In the genomic region with DNA sequence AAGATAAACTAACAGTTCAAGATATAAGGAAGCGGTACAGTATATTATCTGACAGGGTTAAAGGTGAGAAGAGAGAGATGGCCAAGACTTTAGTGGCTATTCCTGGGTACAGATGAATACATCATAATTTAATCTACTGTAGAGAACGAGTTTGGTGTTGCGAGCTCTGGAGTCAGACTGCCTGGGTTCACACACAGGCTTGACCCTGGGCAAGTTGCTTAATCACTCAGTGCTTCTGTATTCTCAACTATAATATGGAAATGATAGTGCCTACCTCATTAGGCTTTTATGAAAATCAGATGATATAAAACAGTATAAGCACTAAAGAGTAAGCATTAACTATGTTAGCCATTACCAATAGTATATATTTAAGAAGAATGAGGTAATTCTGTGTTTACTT, we compare ENCODE assay signal across 21 cellular contexts. TPM values are rescaled to one million over a fixed set of nuclear protein-coding genes. Genes with fewer than 3 reads are reported as not detected.
DNase-seq lines count a peak whose midpoint lies in the region; ATAC-seq, FAIRE-seq and TF ChIP-seq lines count a peak whose summit lies in the region.
"Had no signal": no experiment of that assay in that cellular context is flagged by ENCODE, and none has a peak within 500 bp of the region (broad histone marks: within the 10 kb centered on the region; RNA-seq: fewer than 3 reads in every experiment).

No MANE protein-coding gene starts in this region.

- no peak overlapping the region for H3K4me3 Mint-ChIP-seq in WTC11
- H3K4me3 Mint-ChIP-seq in neural crest cell: peak overlapping the region; percentile 82
- H3K4me3 Mint-ChIP-seq: activated naive CD8-positive, alpha-beta T cell treated with anti-CD3 and anti-CD28 coated beads, Interleukin-2, amount 10 ng/mL, durations not matched to agents 7 days and 5 days had no signal

- H4K20me1 ChIP-seq in BLaER1: no peaks in the 10 kb centered on the region

- no peaks in the 10 kb centered on the region for H3K9me3 Mint-ChIP-seq in WTC11
- H3K9me3 Mint-ChIP-seq in neural crest cell: no peaks in the 10 kb centered on the region
- H3K9me3 Mint-ChIP-seq: activated naive CD8-positive, alpha-beta T cell treated with anti-CD3 and anti-CD28 coated beads, Interleukin-2, amount 10 ng/mL, durations not matched to agents 7 days and 5 days; activated T-helper 2 cell treated with anti-CD3 and anti-CD28 coated beads, Interferon-gamma antibody, Interleukin-2, Interleukin-4, amounts not matched to agents 10 μg/mL and 5 μg/mL and 100 μg/mL, durations not matched to agents 14 hours and 24 hours and 36 hours; CD4-positive, alpha-beta T cell had no signal

- no peak for FAIRE-seq in frontal cortex (lab: Jason Lieb, UNC)
- FAIRE-seq: GM12891 had no signal

- POLR2A ChIA-PET in WTC11 (lab: Charles Lee): no interaction called here

- H3K4me1 Mint-ChIP-seq in WTC11 (peaks cover 64% of the 10 kb centered on the region), neural crest cell (peaks cover 12% of the 10 kb centered on the region)

- H3K27me3 Mint-ChIP-seq in WTC11 (ENCODE audit: low read depth): no peaks in the 10 kb centered on the region
- H3K27me3 Mint-ChIP-seq in neural crest cell (ENCODE audit: low read depth): peaks cover 69% of the 10 kb centered on the region

- H3K27ac Mint-ChIP-seq in WTC11 (peak overlapping the region; percentile 44), neural crest cell (ENCODE audit: unreplicated experiment) (no peak overlapping the region)
- H3K27ac Mint-ChIP-seq: activated naive CD8-positive, alpha-beta T cell treated with anti-CD3 and anti-CD28 coated beads, Interleukin-2, amount 10 ng/mL, durations not matched to agents 7 days and 5 days; activated T-helper 2 cell treated with anti-CD3 and anti-CD28 coated beads, Interferon-gamma antibody, Interleukin-2, Interleukin-4, amounts not matched to agents 10 μg/mL and 5 μg/mL and 100 μg/mL, durations not matched to agents 14 hours and 24 hours and 36 hours; CD4-positive, alpha-beta T cell had no signal

- H3K36me3 ChIP-seq in BLaER1 (no peaks in the 10 kb centered on the region), HUES48 (ENCODE audit: control insufficient read depth, insufficient read depth, low read length) (no peaks in the 10 kb centered on the region)
- H3K36me3 ChIP-seq: heart left ventricle had no signal

- peaks cover 44% of the 10 kb centered on the region for H3K4me1 ChIP-seq in BLaER1
- H3K4me1 ChIP-seq in HUES48 (ENCODE audit: control insufficient read depth, insufficient read depth, low read length): peaks cover 50% of the 10 kb centered on the region

- peak overlapping the region; percentile 50 for H3K4me2 ChIP-seq in BLaER1

- H3K9ac ChIP-seq in BLaER1: no peak overlapping the region
- no peak overlapping the region for H3K9ac ChIP-seq in HUES48 (ENCODE audit: low read depth, low read length)

- CTCF ChIA-PET in WTC11 (lab: Charles Lee): interaction anchor here (1.9 kb wide), 1 partner anchor 137 kb away, joined by 12 read pairs; no protein-coding TSS in a partner anchor

- H3K36me3 Mint-ChIP-seq in WTC11 (no peaks in the 10 kb centered on the region), neural crest cell (ENCODE audit: low read depth) (no peaks in the 10 kb centered on the region)

- TF ChIP-seq CTCF in WTC11 (IDR thresholded peaks at IDR 0.05) (no peak), neural crest cell (conservative IDR thresholded peaks at IDR 0.05) (no peak)

- H3K9me3 ChIP-seq in BLaER1: no peaks in the 10 kb centered on the region
- no peaks in the 10 kb centered on the region for H3K9me3 ChIP-seq in HUES48 (ENCODE audit: control insufficient read depth, insufficient read depth, low read length)
- H3K9me3 ChIP-seq: body of pancreas, heart left ventricle, mucosa of descending colon had no signal

- H3K27me3 ChIP-seq in BLaER1: no peaks in the 10 kb centered on the region; the same call in 1 of the 2 replicates
- no peaks in the 10 kb centered on the region for H3K27me3 ChIP-seq in HUES48 (ENCODE audit: control insufficient read depth, insufficient read depth, low read length)
- H3K27me3 ChIP-seq: body of pancreas, heart left ventricle had no signal

- DNase-seq in WTC11 (ENCODE audit: low spot score) (no peak), neural crest cell (ENCODE audit: low read depth, low spot score) (no peak), frontal cortex (ENCODE audit: low spot score in 2 of 2) (no peak), anterior cingulate cortex (lab: John Stamatoyannopoulos, UW) (no peak), cerebellar nuclear complex (lab: John Stamatoyannopoulos, UW) (no peak)
- DNase-seq: activated CD4-positive, alpha-beta T cell treated with anti-CD3 and anti-CD28 coated beads for 48 hours; activated CD8-positive, alpha-beta memory T cell treated with anti-CD3 and anti-CD28 coated beads, Interleukin-2, amount 50 U/mL, for 4 hours; activated naive CD8-positive, alpha-beta T cell treated with anti-CD3 and anti-CD28 coated beads, Interleukin-2, amount 10 ng/mL, durations not matched to agents 7 days and 5 days; body of pancreas; CD4-positive, alpha-beta T cell; DMS53; heart left ventricle; mucosa of descending colon; NCI-H1417; NCI-H524 had no signal

- H3K27ac ChIP-seq in BLaER1 (no peak overlapping the region), HUES48 (ENCODE audit: low read depth, low read length) (peak overlapping the region; percentile 43)
- H3K27ac ChIP-seq: body of pancreas, coronary artery, heart left ventricle had no signal

- no peak overlapping the region for H3K4me3 ChIP-seq in BLaER1
- H3K4me3 ChIP-seq in HUES48 (ENCODE audit: low read depth, low read length): no peak overlapping the region
- H3K4me3 ChIP-seq: body of pancreas, coronary artery, heart left ventricle, mucosa of descending colon had no signal

- ATAC-seq in WTC11: no peak
- no peak for ATAC-seq in HG02938 (IDR thresholded peaks at IDR 0.05; ENCODE audit: unreplicated experiment)
- ATAC-seq: body of pancreas, heart left ventricle, mucosa of descending colon had no signal

TF ChIP-seq in WTC11, 78 proteins besides CTCF, POLR2A, EP300 and RAD21 (continues in another document):
- TF ChIP-seq, protein P1, sequence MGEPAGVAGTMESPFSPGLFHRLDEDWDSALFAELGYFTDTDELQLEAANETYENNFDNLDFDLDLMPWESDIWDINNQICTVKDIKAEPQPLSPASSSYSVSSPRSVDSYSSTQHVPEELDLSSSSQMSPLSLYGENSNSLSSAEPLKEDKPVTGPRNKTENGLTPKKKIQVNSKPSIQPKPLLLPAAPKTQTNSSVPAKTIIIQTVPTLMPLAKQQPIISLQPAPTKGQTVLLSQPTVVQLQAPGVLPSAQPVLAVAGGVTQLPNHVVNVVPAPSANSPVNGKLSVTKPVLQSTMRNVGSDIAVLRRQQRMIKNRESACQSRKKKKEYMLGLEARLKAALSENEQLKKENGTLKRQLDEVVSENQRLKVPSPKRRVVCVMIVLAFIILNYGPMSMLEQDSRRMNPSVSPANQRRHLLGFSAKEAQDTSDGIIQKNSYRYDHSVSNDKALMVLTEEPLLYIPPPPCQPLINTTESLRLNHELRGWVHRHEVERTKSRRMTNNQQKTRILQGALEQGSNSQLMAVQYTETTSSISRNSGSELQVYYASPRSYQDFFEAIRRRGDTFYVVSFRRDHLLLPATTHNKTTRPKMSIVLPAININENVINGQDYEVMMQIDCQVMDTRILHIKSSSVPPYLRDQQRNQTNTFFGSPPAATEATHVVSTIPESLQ (CRISPR knock-in tag; IDR thresholded peaks at IDR 0.05): no peak
- no peak for TF ChIP-seq FOXK1 (CRISPR knock-in tag; IDR thresholded peaks at IDR 0.05)
- TF ChIP-seq, protein P2, sequence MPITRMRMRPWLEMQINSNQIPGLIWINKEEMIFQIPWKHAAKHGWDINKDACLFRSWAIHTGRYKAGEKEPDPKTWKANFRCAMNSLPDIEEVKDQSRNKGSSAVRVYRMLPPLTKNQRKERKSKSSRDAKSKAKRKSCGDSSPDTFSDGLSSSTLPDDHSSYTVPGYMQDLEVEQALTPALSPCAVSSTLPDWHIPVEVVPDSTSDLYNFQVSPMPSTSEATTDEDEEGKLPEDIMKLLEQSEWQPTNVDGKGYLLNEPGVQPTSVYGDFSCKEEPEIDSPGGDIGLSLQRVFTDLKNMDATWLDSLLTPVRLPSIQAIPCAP (CRISPR knock-in tag; IDR thresholded peaks at IDR 0.05): no peak
- TF ChIP-seq RORB (CRISPR knock-in tag; IDR thresholded peaks at IDR 0.05): no peak
- TF ChIP-seq SMAD3 (CRISPR knock-in tag; IDR thresholded peaks at IDR 0.05; ENCODE audit: borderline replicate concordance): no peak
- no peak for TF ChIP-seq SMAD4 (CRISPR knock-in tag; IDR thresholded peaks at IDR 0.05)
- no peak for TF ChIP-seq CREB1 (CRISPR knock-in tag; IDR thresholded peaks at IDR 0.05)
- TF ChIP-seq ZBTB21 (CRISPR knock-in tag; IDR thresholded peaks at IDR 0.05; ENCODE audit: borderline replicate concordance): no peak
- TF ChIP-seq TEAD4 (CRISPR knock-in tag; IDR thresholded peaks at IDR 0.05): no peak
- TF ChIP-seq, protein P3, sequence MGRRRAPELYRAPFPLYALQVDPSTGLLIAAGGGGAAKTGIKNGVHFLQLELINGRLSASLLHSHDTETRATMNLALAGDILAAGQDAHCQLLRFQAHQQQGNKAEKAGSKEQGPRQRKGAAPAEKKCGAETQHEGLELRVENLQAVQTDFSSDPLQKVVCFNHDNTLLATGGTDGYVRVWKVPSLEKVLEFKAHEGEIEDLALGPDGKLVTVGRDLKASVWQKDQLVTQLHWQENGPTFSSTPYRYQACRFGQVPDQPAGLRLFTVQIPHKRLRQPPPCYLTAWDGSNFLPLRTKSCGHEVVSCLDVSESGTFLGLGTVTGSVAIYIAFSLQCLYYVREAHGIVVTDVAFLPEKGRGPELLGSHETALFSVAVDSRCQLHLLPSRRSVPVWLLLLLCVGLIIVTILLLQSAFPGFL (CRISPR knock-in tag; IDR thresholded peaks at IDR 0.05; ENCODE audit: borderline replicate concordance): no peak
- TF ChIP-seq, protein P4, sequence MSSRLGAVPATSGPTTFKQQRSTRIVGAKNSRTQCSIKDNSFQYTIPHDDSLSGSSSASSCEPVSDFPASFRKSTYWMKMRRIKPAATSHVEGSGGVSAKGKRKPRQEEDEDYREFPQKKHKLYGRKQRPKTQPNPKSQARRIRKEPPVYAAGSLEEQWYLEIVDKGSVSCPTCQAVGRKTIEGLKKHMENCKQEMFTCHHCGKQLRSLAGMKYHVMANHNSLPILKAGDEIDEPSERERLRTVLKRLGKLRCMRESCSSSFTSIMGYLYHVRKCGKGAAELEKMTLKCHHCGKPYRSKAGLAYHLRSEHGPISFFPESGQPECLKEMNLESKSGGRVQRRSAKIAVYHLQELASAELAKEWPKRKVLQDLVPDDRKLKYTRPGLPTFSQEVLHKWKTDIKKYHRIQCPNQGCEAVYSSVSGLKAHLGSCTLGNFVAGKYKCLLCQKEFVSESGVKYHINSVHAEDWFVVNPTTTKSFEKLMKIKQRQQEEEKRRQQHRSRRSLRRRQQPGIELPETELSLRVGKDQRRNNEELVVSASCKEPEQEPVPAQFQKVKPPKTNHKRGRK (CRISPR knock-in tag; IDR thresholded peaks at IDR 0.05; ENCODE audit: borderline replicate concordance): no peak
- no peak for TF ChIP-seq ZNF219 (CRISPR knock-in tag; IDR thresholded peaks at IDR 0.05; ENCODE audit: borderline replicate concordance)
- TF ChIP-seq NFYB (CRISPR knock-in tag; conservative IDR thresholded peaks at IDR 0.05; ENCODE audit: low read depth): no peak
- TF ChIP-seq EMX1 (CRISPR knock-in tag; IDR thresholded peaks at IDR 0.05): no peak

RNA-seq across cellular contexts. Expression of a gene that starts 3.5 kb away (rescaled TPM):
- total RNA-seq in WTC11 (2021) (37.1 to 45.6 TPM (median 40.9 TPM) in 3 replicates), neural crest cell (3.5 and 3.7 TPM in 2 replicates), frontal cortex (11.8 TPM)
- total RNA-seq: activated T-helper 2 cell treated with anti-CD3 and anti-CD28 coated beads, Interferon-gamma antibody, Interleukin-2, Interleukin-4, amounts not matched to agents 10 μg/mL and 5 μg/mL and 100 μg/mL, durations not matched to agents 14 hours and 24 hours and 36 hours; CD4-positive, alpha-beta T cell had no signal
